In genomic region chr4:33226783-33227182, GRCh38 we compare ENCODE assay signal across 28 cellular contexts.
"Had no signal": no experiment of that assay in that cellular context is flagged by ENCODE, and none has a peak within 500 bp of the region (broad histone marks: within the 10 kb centered on the region; RNA-seq: fewer than 3 reads in every experiment).

No MANE protein-coding gene starts in this region.

- H3K4me3 ChIP-seq: neural progenitor cell, ovary, psoas muscle, skin epidermis, smooth muscle cell, spleen, suprapubic skin, testis, tibial artery, transverse colon, upper lobe of right lung, uterus had no signal

- H3K9me3 ChIP-seq: ovary, psoas muscle, testis, tibial artery, transverse colon, upper lobe of right lung, uterus had no signal

- H3K9ac ChIP-seq: neural progenitor cell, parathyroid adenoma had no signal

- ATAC-seq: natural killer cell; psoas muscle; right cardiac atrium; sciatic nerve; stimulated activated memory B cell treated with anti-CD40 and anti-IgM and Interleukin-4, amounts not matched to agents 10 μg/mL and 1 μg/mL and 100 μg/mL, for 72 hours; stimulated activated naive CD8-positive, alpha-beta T cell treated with anti-CD3 and anti-CD28 coated beads, Interleukin-15, amount 100 ng/mL, for 72 hours; stimulated activated naive CD8-positive, alpha-beta T cell treated with anti-CD3 and anti-CD28 coated beads, Interleukin-15, Interleukin-2, amounts not matched to agents 100 U/mL and 50 U/mL, for 24 hours; upper lobe of right lung had no signal

- H3K79me2 ChIP-seq: parathyroid adenoma had no signal

- H2AFZ ChIP-seq: neural progenitor cell, parathyroid adenoma had no signal

- H3K4me2 ChIP-seq: neural progenitor cell, smooth muscle cell had no signal

- H3K4me1 ChIP-seq: neural progenitor cell, parathyroid adenoma, psoas muscle, spleen, suprapubic skin, testis, tibial artery, transverse colon, upper lobe of right lung, uterus had no signal

- DNase-seq: natural killer cell; occipital lobe; ovary; posterior cingulate gyrus; psoas muscle; right cardiac atrium; spleen; stimulated activated CD4-positive, alpha-beta T cell treated with anti-CD3 and anti-CD28 coated beads, Interleukin-12 subunit alpha, Interleukin-12 subunit beta, amount 100 ng/mL, for 4 hours; stimulated activated CD4-positive, alpha-beta T cell treated with anti-CD3 and anti-CD28 coated beads, Interleukin-1b, Interleukin-23, amount 100 ng/mL, for 48 hours; stimulated activated CD4-positive, alpha-beta T cell treated with anti-CD3 and anti-CD28 coated beads, Interleukin-4, amount 100 ng/mL, for 1 hour; stimulated activated CD4-positive, alpha-beta T cell treated with anti-CD3 and anti-CD28 coated beads, Interleukin-4, amount 100 ng/mL, for 4 hours; stimulated activated CD8-positive, alpha-beta memory T cell treated with anti-CD3 and anti-CD28 coated beads, Interleukin-4, amount 100 ng/mL, for 48 hours; stimulated activated naive CD4-positive, alpha-beta T cell; stimulated activated naive CD8-positive, alpha-beta T cell treated with anti-CD3 and anti-CD28 coated beads, Interleukin-15, amount 100 ng/mL, for 72 hours; stimulated activated naive CD8-positive, alpha-beta T cell treated with anti-CD3 and anti-CD28 coated beads, Interleukin-15, Interleukin-2, amounts not matched to agents 100 U/mL and 50 U/mL, for 24 hours; substantia nigra; testis; tibial artery; transverse colon; upper lobe of right lung; uterus had no signal

- H3K27me3 ChIP-seq: neural progenitor cell, ovary, spleen, suprapubic skin, testis, tibial artery, transverse colon, upper lobe of right lung, uterus had no signal

- H3K27ac ChIP-seq: neural progenitor cell, ovary, parathyroid adenoma, psoas muscle, skin epidermis, spleen, suprapubic skin, testis, tibial artery, transverse colon, upper lobe of right lung, uterus had no signal

- H3K36me3 ChIP-seq: neural progenitor cell, ovary, spleen, suprapubic skin, tibial artery, transverse colon, upper lobe of right lung, uterus had no signal
